17 cellular contexts compared by ENCODE assay signal in genomic region chr5:108028411-108028810, GRCh38.
DNase-seq lines count a peak whose midpoint lies in the region; ATAC-seq and TF ChIP-seq lines count a peak whose summit lies in the region.
"Had no signal": no experiment of that assay in that cellular context is flagged by ENCODE, and none has a peak within 500 bp of the region (broad histone marks: within the 10 kb centered on the region; RNA-seq: fewer than 3 reads in every experiment).

No MANE protein-coding gene starts in this region.

- DNase-seq in ELR (ENCODE audit: low read depth) (peak; percentile 28), NCI-H82 (lab: John Stamatoyannopoulos, UW) (peak; percentile 42), dermis blood vessel endothelial cell (peak; percentile 22), lung microvascular endothelial cell (ENCODE audit: low read depth in 2 of 2) (peak; percentile 11 to 44), G401 (ENCODE audit: low spot score) (no peak), right lobe of liver (no peak)
- DNase-seq in activated CD8-positive, alpha-beta memory T cell treated with anti-CD3 and anti-CD28 coated beads, Interleukin-2, amount 50 U/mL, for 48 hours, result no peak
- DNase-seq: activated CD4-positive, alpha-beta T cell treated with anti-CD3 and anti-CD28 coated beads for 1 hour; activated T-cell treated with anti-CD3 and anti-CD28 coated beads for 4 hours; dorsolateral prefrontal cortex; NCI-H2081; stimulated activated CD4-positive, alpha-beta T cell treated with anti-CD3 and anti-CD28 coated beads, Interleukin-4, amount 100 ng/mL, for 24 hours; stimulated activated naive B cell treated with anti-CD40 and anti-IgM and Interleukin-4, amounts not matched to agents 10 μg/mL and 1 μg/mL and 100 μg/mL, for 72 hours had no signal

- H3K9me3 ChIP-seq in right lobe of liver, result no peaks in the 10 kb centered on the region
- H3K9me3 ChIP-seq: gastroesophageal sphincter, vagina had no signal

- TF ChIP-seq CTCF in right lobe of liver (IDR thresholded peaks at IDR 0.05), result no peak

- H3K4me3 ChIP-seq in right lobe of liver, result no peak overlapping the region
- H3K4me3 ChIP-seq: dorsolateral prefrontal cortex, gastroesophageal sphincter, vagina had no signal

- in situ Hi-C loops in G401 (cut with HindIII; ENCODE audit: low sequenced_read_pairs), result no loop called here

- H3K27me3 ChIP-seq in right lobe of liver, result no peaks in the 10 kb centered on the region
- H3K27me3 ChIP-seq: dorsolateral prefrontal cortex, gastroesophageal sphincter, vagina had no signal

- no peaks in the 10 kb centered on the region for H3K36me3 ChIP-seq in right lobe of liver
- H3K36me3 ChIP-seq: gastroesophageal sphincter, vagina had no signal

- intact Hi-C loops in right lobe of liver (cut with DNase I), result no loop called here

- ATAC-seq in HG03135 (IDR thresholded peaks at IDR 0.05; ENCODE audit: unreplicated experiment) (no peak), right lobe of liver (no peak)
- ATAC-seq: gastroesophageal sphincter; stimulated activated naive B cell treated with anti-CD40 and anti-IgM and Interleukin-4, amounts not matched to agents 10 μg/mL and 1 μg/mL and 100 μg/mL, for 72 hours had no signal

- no peaks in the 10 kb centered on the region for H3K4me1 ChIP-seq in right lobe of liver
- H3K4me1 ChIP-seq: gastroesophageal sphincter, vagina had no signal

- no peak for TF ChIP-seq POLR2A in right lobe of liver (IDR thresholded peaks at IDR 0.05)

- H3K27ac ChIP-seq in right lobe of liver, result no peak overlapping the region
- H3K27ac ChIP-seq: dorsolateral prefrontal cortex, gastroesophageal sphincter, KMS-11, vagina had no signal

Comparison
In these comparisons a context has a peak if more than half of its experiments do, and no peak if none do; other contexts are left out.
1. DNase-seq: peak in ELR (single experiment), NCI-H82 (single experiment), dermis blood vessel endothelial cell (single experiment) and lung microvascular endothelial cell (2 of 2); none in activated CD8-positive, alpha-beta memory T cell treated with anti-CD3 and anti-CD28 coated beads, Interleukin-2, amount 50 U/mL, for 48 hours (single experiment), G401 (single experiment) and right lobe of liver (0 of 3).